12 cellular contexts compared by ENCODE assay signal in the genomic region with DNA sequence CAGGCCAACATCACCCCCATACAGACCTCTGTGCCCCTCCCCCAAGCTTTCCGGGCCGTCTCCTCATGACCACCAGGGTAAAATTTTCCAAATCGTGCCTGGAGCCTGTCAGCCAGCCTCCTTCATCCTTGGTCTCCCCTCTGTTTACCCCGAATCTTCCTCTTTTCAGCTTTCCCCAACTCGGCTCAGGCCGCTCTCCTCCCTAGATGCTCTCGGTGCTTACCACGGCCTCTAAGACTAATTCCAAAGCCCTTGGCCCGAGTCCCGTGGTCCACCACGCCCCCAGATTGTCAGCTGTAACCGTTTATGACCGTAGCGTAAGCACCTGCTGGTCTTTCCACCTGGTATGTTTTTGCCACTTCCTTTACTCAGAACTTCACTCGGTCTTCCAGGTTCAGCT. TPM values are rescaled to one million over a fixed set of nuclear protein-coding genes. Genes with fewer than 3 reads are reported as not detected.
DNase-seq lines count a peak whose midpoint lies in the region; ATAC-seq and TF ChIP-seq lines count a peak whose summit lies in the region.
"Had no signal": no experiment of that assay in that cellular context is flagged by ENCODE, and none has a peak within 500 bp of the region (broad histone marks: within the 10 kb centered on the region; RNA-seq: fewer than 3 reads in every experiment).

No MANE protein-coding gene starts in this region.

- H3K9me3 ChIP-seq in CD4-positive, alpha-beta memory T cell (ENCODE audit: control insufficient read depth in 1 of 2, low read length in 2 of 2): no peaks in the 10 kb centered on the region
- no peaks in the 10 kb centered on the region for H3K9me3 ChIP-seq in WERI-Rb-1 (ENCODE audit: severe bottlenecking)
- H3K9me3 ChIP-seq: neutrophil had no signal

- CTCF ChIA-PET in CD4-positive, alpha-beta memory T cell (lab: Charles Lee; ENCODE audit: partially characterized antibody): interaction anchor here (1.5 kb wide), 1 partner anchor 25 kb away, joined by 3 read pairs; no protein-coding TSS in a partner anchor

- peak in 1 of 5 donors; percentile 1 for DNase-seq in CD4-positive, alpha-beta memory T cell
- peak; percentile 60 for DNase-seq in GM10266 (ENCODE audit: extremely low spot score)
- peak; percentile 64 for DNase-seq in WERI-Rb-1
- DNase-seq in mesothelial cell of epicardium (ENCODE audit: low spot score in 2 of 2, unreplicated experiment in 2 of 2): no peak
- DNase-seq in CD1c-positive myeloid dendritic cell (ENCODE audit: extremely low spot score): no peak
- DNase-seq: GF-D8 had no signal

- intact Hi-C loops in CD4-positive, alpha-beta memory T cell (cut with micrococcal nuclease): no loop called here

- H3K9me3 Mint-ChIP-seq in CD4-positive, alpha-beta memory T cell: peaks cover 0 to 6% (median 0%) of the 10 kb centered on the region in 8 donors
- H3K9me3 Mint-ChIP-seq in mesothelial cell of epicardium: no peaks in the 10 kb centered on the region

- ATAC-seq in HG03045 (IDR thresholded peaks at IDR 0.05; ENCODE audit: unreplicated experiment): no peak
- ATAC-seq in GM21723 (IDR thresholded peaks at IDR 0.05; ENCODE audit: unreplicated experiment): no peak
- ATAC-seq in GM18870 (IDR thresholded peaks at IDR 0.05; ENCODE audit: unreplicated experiment): no peak
- ATAC-seq: K562 had no signal

- H3K27ac Mint-ChIP-seq in CD4-positive, alpha-beta memory T cell: peak overlapping the region in 1 of 7 donors; percentile 71
- no peak overlapping the region for H3K27ac Mint-ChIP-seq in mesothelial cell of epicardium

- TF ChIP-seq CTCF in GM10266 (IDR thresholded peaks at IDR 0.05; ENCODE audit: control insufficient read depth, insufficient read depth, low read depth, missing control alignments) (no peak), WERI-Rb-1 (IDR thresholded peaks at IDR 0.05; ENCODE audit: low read depth, low read length) (no peak), mesothelial cell of epicardium (IDR thresholded peaks at IDR 0.05; ENCODE audit: unreplicated experiment) (no peak)

- no peaks in the 10 kb centered on the region for H3K36me3 Mint-ChIP-seq in CD4-positive, alpha-beta memory T cell
- H3K36me3 Mint-ChIP-seq in mesothelial cell of epicardium: peaks cover 3% of the 10 kb centered on the region

- no peak overlapping the region for H3K27ac ChIP-seq in CD4-positive, alpha-beta memory T cell (ENCODE audit: low read depth, low read length)
- no peak overlapping the region for H3K27ac ChIP-seq in WERI-Rb-1
- H3K27ac ChIP-seq: cardiac muscle cell, neutrophil had no signal

- peaks cover 26% of the 10 kb centered on the region for H3K27me3 ChIP-seq in CD4-positive, alpha-beta memory T cell (ENCODE audit: insufficient read depth, low read length)
- peaks cover 8% of the 10 kb centered on the region for H3K27me3 ChIP-seq in WERI-Rb-1 (ENCODE audit: insufficient read depth, low read depth, severe bottlenecking)

- H3K36me3 ChIP-seq in CD4-positive, alpha-beta memory T cell (ENCODE audit: insufficient read depth, low read length): no peaks in the 10 kb centered on the region
- H3K36me3 ChIP-seq in WERI-Rb-1: peaks cover 14% of the 10 kb centered on the region
- H3K36me3 ChIP-seq: cardiac muscle cell, neutrophil had no signal

- H3K4me1 ChIP-seq in CD4-positive, alpha-beta memory T cell (ENCODE audit: insufficient read depth, low read length): peaks cover 21% of the 10 kb centered on the region

- no peak overlapping the region for H3K4me3 ChIP-seq in CD4-positive, alpha-beta memory T cell (ENCODE audit: low read length in 2 of 2)
- H3K4me3 ChIP-seq in WERI-Rb-1 (ENCODE audit: low read depth, low read length): peak overlapping the region; percentile 51
- H3K4me3 ChIP-seq: K562 had no signal

- peaks cover 10 to 40% (median 18%) of the 10 kb centered on the region in 4 donors for H3K4me1 Mint-ChIP-seq in CD4-positive, alpha-beta memory T cell
- H3K4me1 Mint-ChIP-seq in mesothelial cell of epicardium: peaks cover 15% of the 10 kb centered on the region

- POLR2A ChIA-PET in CD4-positive, alpha-beta memory T cell (lab: Charles Lee; ENCODE audit: partially characterized antibody): no interaction called here

- peaks cover 29 to 33% of the 10 kb centered on the region in 2 donors for H3K27me3 Mint-ChIP-seq in CD4-positive, alpha-beta memory T cell
- H3K27me3 Mint-ChIP-seq in mesothelial cell of epicardium (ENCODE audit: low read depth): peaks cover 46% of the 10 kb centered on the region

- peak overlapping the region; percentile 26 to 75 (median 59) for H3K4me3 Mint-ChIP-seq in CD4-positive, alpha-beta memory T cell
- H3K4me3 Mint-ChIP-seq in mesothelial cell of epicardium: peak overlapping the region; percentile 60

RNA-seq across cellular contexts. Expression of gene RASL10A, which starts 1.4 kb away (rescaled TPM):
- under 1 TPM; 0.36 to 0.79 TPM for total RNA-seq in CD4-positive, alpha-beta memory T cell
- not detected for polyA plus RNA-seq in CD4-positive, alpha-beta memory T cell
- 2.5 to 3.8 TPM (median 3.1 TPM) in 3 replicates for total RNA-seq in mesothelial cell of epicardium

RNA-seq across cellular contexts. Expression of gene GAS2L1, which starts 7.6 kb away (rescaled TPM):
- 1 to 10 TPM in 1 of 2 experiments, under 1 TPM in 1; 0.47 to 1.2 TPM for total RNA-seq in CD4-positive, alpha-beta memory T cell
- under 1 TPM; 0.81 to 0.88 TPM for polyA plus RNA-seq in CD4-positive, alpha-beta memory T cell
- total RNA-seq in mesothelial cell of epicardium: 13.4 to 14.6 TPM (median 13.6 TPM) in 3 replicates

RNA-seq across cellular contexts. Expression of gene EWSR1, which starts 46.0 kb away (rescaled TPM):
- 100 to 1,000 TPM; 247 to 250 TPM for total RNA-seq in CD4-positive, alpha-beta memory T cell
- polyA plus RNA-seq in CD4-positive, alpha-beta memory T cell: 100 to 1,000 TPM; 192 to 210 TPM
- 364 to 381 TPM (median 379 TPM) in 3 replicates for total RNA-seq in mesothelial cell of epicardium

RNA-seq across cellular contexts. Expression of gene RHBDD3, which starts 46.3 kb away (rescaled TPM):
- 10 to 100 TPM; 14.2 to 16.1 TPM for total RNA-seq in CD4-positive, alpha-beta memory T cell
- polyA plus RNA-seq in CD4-positive, alpha-beta memory T cell: 1 to 10 TPM; 7.8 to 8.0 TPM
- total RNA-seq in mesothelial cell of epicardium: 55.9 to 59.6 TPM (median 58.0 TPM) in 3 replicates

Comparison
In these comparisons a context has a peak if more than half of its experiments do, and no peak if none do; other contexts are left out.
1. DNase-seq: peak in GM10266 (single experiment) and WERI-Rb-1 (single experiment); none in mesothelial cell of epicardium (0 of 2) and CD1c-positive myeloid dendritic cell (single experiment).